ENCODE assay signal across 8 cellular contexts in the genomic region with DNA sequence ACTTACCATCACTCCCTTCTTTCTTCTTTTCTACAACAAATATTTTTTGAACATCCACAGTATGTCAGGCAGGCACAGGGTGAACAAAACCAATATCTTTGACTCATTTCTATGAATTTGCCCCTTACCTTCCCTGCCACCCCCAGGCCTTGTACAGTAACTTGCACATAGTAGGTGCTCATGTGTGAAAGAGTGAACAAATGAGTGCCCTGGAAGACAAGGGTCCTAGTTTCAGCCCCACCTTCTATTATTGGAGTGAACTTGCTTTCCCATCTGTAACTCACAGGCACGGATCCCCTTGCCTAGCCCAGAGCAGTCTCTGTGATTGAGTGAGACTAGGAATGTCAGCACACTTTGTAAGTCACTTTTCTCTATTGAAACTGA. TPM values are rescaled to one million over a fixed set of nuclear protein-coding genes. Genes with fewer than 3 reads are reported as not detected.
DNase-seq lines count a peak whose midpoint lies in the region; ATAC-seq and TF ChIP-seq lines count a peak whose summit lies in the region.
"Had no signal": no experiment of that assay in that cellular context is flagged by ENCODE, and none has a peak within 500 bp of the region (broad histone marks: within the 10 kb centered on the region; RNA-seq: fewer than 3 reads in every experiment).

No MANE protein-coding gene starts in this region.

- CTCF ChIA-PET in T-cell (lab: Charles Lee): interaction anchor here in 1 of 2 donors (1.4 to 1.6 kb wide), 2 partner anchors 18 to 26 kb away, joined by 5 to 10 read pairs; no protein-coding TSS in a partner anchor

- H3K4me3 ChIP-seq in spleen: no peak overlapping the region

- H3K27ac ChIP-seq in spleen: peak overlapping the region; percentile 43 to 88 (median 72)
- H3K27ac ChIP-seq: parathyroid adenoma had no signal

- POLR2A ChIA-PET in T-cell (lab: Charles Lee): no interaction called here

- H3K27me3 Mint-ChIP-seq in activated T-cell treated with anti-CD3 and anti-CD28 coated beads, Interleukin-2, amount 50 U/mL, for 72 hours (ENCODE audit: low read depth): no peaks in the 10 kb centered on the region
- H3K27me3 Mint-ChIP-seq in T-cell: no peaks in the 10 kb centered on the region

- H3K4me3 Mint-ChIP-seq in activated T-cell treated with anti-CD3 and anti-CD28 coated beads, Interleukin-2, amount 50 U/mL, for 72 hours: peak overlapping the region in 1 of 2 donors; percentile 71
- no peak overlapping the region for H3K4me3 Mint-ChIP-seq in T-cell

- no peak for DNase-seq in activated T-cell treated with anti-CD3 and anti-CD28 coated beads, Interleukin-2, amount 50 U/mL, for 72 hours
- DNase-seq in activated T-cell treated with anti-CD3 and anti-CD28 coated beads for 4 hours (no peak), T-cell (no peak), spleen (no peak)
- DNase-seq: amygdala had no signal

- peak in 1 of 2 donors; percentile 16 for ATAC-seq in activated T-cell treated with anti-CD3 and anti-CD28 coated beads, Interleukin-2, amount 50 U/mL, for 72 hours (replicated peaks in 1 of 2)
- ATAC-seq in T-cell (replicated peaks in 1 of 4): no peak
- ATAC-seq in HG03135 (IDR thresholded peaks at IDR 0.05; ENCODE audit: unreplicated experiment): no peak
- ATAC-seq in HG03521 (IDR thresholded peaks at IDR 0.05; ENCODE audit: unreplicated experiment): no peak

- H3K9me3 ChIP-seq in spleen: no peaks in the 10 kb centered on the region

- H3K27me3 ChIP-seq in spleen (replicated peaks in 1 of 7): no peaks in the 10 kb centered on the region

- H3K27ac Mint-ChIP-seq in activated T-cell treated with anti-CD3 and anti-CD28 coated beads, Interleukin-2, amount 50 U/mL, for 72 hours: peak overlapping the region; percentile 94
- peak overlapping the region; percentile 56 to 85 for H3K27ac Mint-ChIP-seq in T-cell

- TF ChIP-seq POLR2A in spleen (IDR thresholded peaks at IDR 0.05): no peak

- intact Hi-C loops in spleen (cut with DNase I; ENCODE audit: low total_unique reads): no loop called here

- no peak for TF ChIP-seq CTCF in spleen (IDR thresholded peaks at IDR 0.05 in 8 of 11, conservative IDR thresholded peaks at IDR 0.05 in 3 of 11)

- WGBS in spleen, 5 donors: 86 to 100% (median 90%) methylated on average over 1 of the region's 1 CpG

- peaks cover 30% of the 10 kb centered on the region for H3K4me1 Mint-ChIP-seq in activated T-cell treated with anti-CD3 and anti-CD28 coated beads, Interleukin-2, amount 50 U/mL, for 72 hours (ENCODE audit: low read depth)
- H3K4me1 Mint-ChIP-seq in T-cell: peaks cover 19 to 37% (median 29%) of the 10 kb centered on the region in 3 donors

- H3K9me3 Mint-ChIP-seq in activated T-cell treated with anti-CD3 and anti-CD28 coated beads, Interleukin-2, amount 50 U/mL, for 72 hours: no peaks in the 10 kb centered on the region
- H3K9me3 Mint-ChIP-seq in T-cell: no peaks in the 10 kb centered on the region

- H3K4me1 ChIP-seq in spleen: peaks cover 11 to 44% (median 28%) of the 10 kb centered on the region in 6 donors
- H3K4me1 ChIP-seq: parathyroid adenoma had no signal

- peaks cover 13 to 45% of the 10 kb centered on the region in 2 donors for H3K36me3 Mint-ChIP-seq in activated T-cell treated with anti-CD3 and anti-CD28 coated beads, Interleukin-2, amount 50 U/mL, for 72 hours (ENCODE audit: insufficient read depth in 2 of 2)
- peaks cover 40% of the 10 kb centered on the region for H3K36me3 Mint-ChIP-seq in T-cell

- H3K36me3 ChIP-seq in spleen: peaks cover 0 to 99% (median 65%) of the 10 kb centered on the region in 6 donors

RNA-seq across cellular contexts. Expression of gene ZDHHC18, which starts 12.8 kb away (rescaled TPM):
- 10 to 100 TPM; 64.4 to 80.2 TPM for total RNA-seq in activated T-cell treated with anti-CD3 and anti-CD28 coated beads, Interleukin-2, amount 50 U/mL, for 72 hours
- 10 to 100 TPM; 41.1 to 59.9 (median 50.6) TPM for total RNA-seq in T-cell
- total RNA-seq in spleen: 10 to 100 TPM; 41.6 to 80.4 (median 54.4) TPM
- 10 to 100 TPM in 1 of 3 donors, 1 to 10 TPM in 2; 6.2 to 22.0 (median 8.9) TPM for polyA plus RNA-seq in spleen

RNA-seq across cellular contexts. Expression of gene SFN, which starts 23.6 kb away (rescaled TPM):
- 1 to 10 TPM in 1 of 2 donors, under 1 TPM in 1; 0.86 to 2.2 TPM for total RNA-seq in activated T-cell treated with anti-CD3 and anti-CD28 coated beads, Interleukin-2, amount 50 U/mL, for 72 hours
- 1 to 10 TPM in 4 of 5 donors, under 1 TPM in 1; 0.28 to 1.7 (median 1.6) TPM for total RNA-seq in T-cell
- total RNA-seq in spleen: under 1 TPM in 4 of 7 donors, not detected in 3; 0.51 to 0.79 (median 0.58) TPM
- polyA plus RNA-seq in spleen: under 1 TPM; 0.27 to 0.80 (median 0.63) TPM

RNA-seq across cellular contexts. Expression of gene GPN2, which starts 50.8 kb away (rescaled TPM):
- total RNA-seq in activated T-cell treated with anti-CD3 and anti-CD28 coated beads, Interleukin-2, amount 50 U/mL, for 72 hours: 10 to 100 TPM; 54.8 to 55.5 TPM
- total RNA-seq in T-cell (10 to 100 TPM; 30.8 to 35.7 (median 32.7) TPM), spleen (10 to 100 TPM; 15.2 to 28.7 (median 21.5) TPM)
- 10 to 100 TPM; 11.6 to 15.7 (median 14.2) TPM for polyA plus RNA-seq in spleen

RNA-seq across cellular contexts. Expression of gene PIGV, which starts 51.6 kb away (rescaled TPM):
- 10 to 100 TPM; 19.4 to 20.0 TPM for total RNA-seq in activated T-cell treated with anti-CD3 and anti-CD28 coated beads, Interleukin-2, amount 50 U/mL, for 72 hours
- total RNA-seq in T-cell: 10 to 100 TPM; 10.3 to 24.0 (median 20.3) TPM
- 10 to 100 TPM in 6 of 7 donors, 1 to 10 TPM in 1; 8.1 to 21.8 (median 12.5) TPM for total RNA-seq in spleen
- polyA plus RNA-seq in spleen: 1 to 10 TPM; 4.8 to 6.6 (median 5.2) TPM
